In genomic region chr20:60304931-60305330, GRCh38 we compare ENCODE assay signal across 35 cellular contexts.
"Had no signal": no experiment of that assay in that cellular context is flagged by ENCODE, and none has a peak within 500 bp of the region (broad histone marks: within the 10 kb centered on the region; RNA-seq: fewer than 3 reads in every experiment).

No MANE protein-coding gene starts in this region.

- H3K4me3 Mint-ChIP-seq: activated B cell treated with CpG ODN at 0.5 μM for 24 hours; activated CD4-positive, alpha-beta memory T cell treated with anti-CD3 and anti-CD28 coated beads for 36 hours; activated CD4-positive, alpha-beta T cell treated with anti-CD3 and anti-CD28 coated beads, Interleukin-2, amount 10 ng/mL, durations not matched to agents 24 days and 14 days; activated CD8-positive, alpha-beta T cell treated with anti-CD3 and anti-CD28 coated beads for 36 hours; activated naive CD4-positive, alpha-beta T cell treated with anti-CD3 and anti-CD28 coated beads for 36 hours; activated naive CD8-positive, alpha-beta T cell treated with anti-CD3 and anti-CD28 coated beads for 36 hours; activated T-cell treated with anti-CD3 and anti-CD28 coated beads, Interleukin-2, amount 50 U/mL, for 4 hours; activated T-cell treated with anti-CD3 and anti-CD28 coated beads, Interleukin-2, amount 50 U/mL, for 72 hours; activated T-helper 1 cell treated with anti-CD3 and anti-CD28 coated beads, Interleukin-12 subunit alpha, Interleukin-12 subunit beta, Interleukin-2, Interleukin-4 antibody, amounts not matched to agents 30 ng/mL and 10 ng/mL and 1 ng/mL, durations not matched to agents 14 hours and 24 hours and 36 hours; activated T-helper 17 cell treated with anti-CD3 and anti-CD28 coated beads, Interleukin-2, amount 50 U/mL, for 72 hours; central memory CD8-positive, alpha-beta T cell; T-helper 1 cell treated with Interleukin-12 subunit alpha and Interleukin-12 subunit beta and Interleukin-4 antibody, amounts not matched to agents 30 μg/mL and 1 μg/mL, for 36 hours; T-helper 2 cell treated with Interferon-gamma antibody and Interleukin-4, amounts not matched to agents 5 μg/mL and 100 μg/mL, for 36 hours had no signal

- H3K27me3 Mint-ChIP-seq: activated B cell treated with CpG ODN at 0.5 μM for 24 hours; activated CD4-positive, alpha-beta memory T cell treated with anti-CD3 and anti-CD28 coated beads for 36 hours; activated CD4-positive, alpha-beta T cell treated with anti-CD3 and anti-CD28 coated beads, Interleukin-2, amount 10 ng/mL, durations not matched to agents 24 days and 14 days; activated CD8-positive, alpha-beta T cell treated with anti-CD3 and anti-CD28 coated beads for 36 hours; activated naive CD8-positive, alpha-beta T cell treated with anti-CD3 and anti-CD28 coated beads for 36 hours; activated T-helper 17 cell treated with anti-CD3 and anti-CD28 coated beads, Interleukin-2, amount 50 U/mL, for 72 hours; central memory CD8-positive, alpha-beta T cell had no signal

- DNase-seq: activated B cell treated with CpG ODN at 0.5 μM for 24 hours; activated CD4-positive, alpha-beta memory T cell treated with anti-CD3 and anti-CD28 coated beads for 36 hours; activated CD4-positive, alpha-beta T cell treated with anti-CD3 and anti-CD28 coated beads for 4 hours; activated CD4-positive, alpha-beta T cell treated with anti-CD3 and anti-CD28 coated beads, Interleukin-2, amount 10 ng/mL, durations not matched to agents 24 days and 14 days; activated CD4-positive, alpha-beta T cell treated with anti-CD3 and anti-CD28 coated beads, Interleukin-2, amount 50 U/mL, for 1 hour; activated CD4-positive, alpha-beta T cell treated with anti-CD3 and anti-CD28 coated beads, Interleukin-2, amount 50 U/mL, for 4 hours; activated CD4-positive, CD25-positive, alpha-beta regulatory T cell treated with anti-CD3 and anti-CD28 coated beads, Interleukin-2, amount 50 U/mL, for 72 hours; activated CD8-positive, alpha-beta memory T cell treated with anti-CD3 and anti-CD28 coated beads, Interleukin-2, amount 50 U/mL, for 4 hours; activated CD8-positive, alpha-beta T cell treated with anti-CD3 and anti-CD28 coated beads for 36 hours; activated effector memory CD4-positive, alpha-beta T cell treated with anti-CD3 and anti-CD28 coated beads, Interleukin-2, amount 50 U/mL, for 16 hours; activated gamma-delta T cell treated with Interleukin-2 at 50 U/mL for 16 hours; activated naive CD4-positive, alpha-beta T cell; activated naive CD4-positive, alpha-beta T cell treated with anti-CD3 and anti-CD28 coated beads for 36 hours; activated naive CD4-positive, alpha-beta T cell treated with anti-CD3 and anti-CD28 coated beads, Interleukin-2, amount 50 U/mL, for 16 hours; activated naive CD8-positive, alpha-beta T cell treated with anti-CD3 and anti-CD28 coated beads for 36 hours; activated T-cell treated with anti-CD3 and anti-CD28 coated beads for 4 hours; activated T-cell treated with anti-CD3 and anti-CD28 coated beads, Interleukin-2, amount 50 U/mL, for 1 hour; activated T-cell treated with anti-CD3 and anti-CD28 coated beads, Interleukin-2, amount 50 U/mL, for 4 hours; activated T-cell treated with anti-CD3 and anti-CD28 coated beads, Interleukin-2, amount 50 U/mL, for 72 hours; adrenal gland; amniotic stem cell; aorta; body of pancreas; brain microvascular endothelial cell; caudate nucleus; cerebellar nuclear complex; T-helper 1 cell; T-helper 2 cell; T-helper 9 cell had no signal

- H3K36me3 Mint-ChIP-seq: activated CD4-positive, alpha-beta memory T cell treated with anti-CD3 and anti-CD28 coated beads for 36 hours; activated naive CD4-positive, alpha-beta T cell treated with anti-CD3 and anti-CD28 coated beads, Interleukin-2, amount 50 U/mL, for 72 hours; activated naive CD8-positive, alpha-beta T cell treated with anti-CD3 and anti-CD28 coated beads for 36 hours had no signal

- H3K4me1 Mint-ChIP-seq: activated B cell treated with CpG ODN at 0.5 μM for 24 hours; activated CD4-positive, alpha-beta T cell treated with anti-CD3 and anti-CD28 coated beads, Interleukin-2, amount 10 ng/mL, durations not matched to agents 24 days and 14 days; activated naive CD8-positive, alpha-beta T cell treated with anti-CD3 and anti-CD28 coated beads for 36 hours; activated T-helper 17 cell treated with anti-CD3 and anti-CD28 coated beads, Interleukin-2, amount 50 U/mL, for 72 hours; central memory CD8-positive, alpha-beta T cell had no signal

- H3K27ac Mint-ChIP-seq: activated B cell treated with CpG ODN at 0.5 μM for 24 hours; activated CD4-positive, alpha-beta memory T cell treated with anti-CD3 and anti-CD28 coated beads for 36 hours; activated CD4-positive, alpha-beta T cell treated with anti-CD3 and anti-CD28 coated beads, Interleukin-2, amount 10 ng/mL, durations not matched to agents 24 days and 14 days; activated CD8-positive, alpha-beta T cell treated with anti-CD3 and anti-CD28 coated beads for 36 hours; activated naive CD4-positive, alpha-beta T cell treated with anti-CD3 and anti-CD28 coated beads for 36 hours; activated naive CD4-positive, alpha-beta T cell treated with anti-CD3 and anti-CD28 coated beads, Interleukin-2, amount 50 U/mL, for 72 hours; activated naive CD8-positive, alpha-beta T cell treated with anti-CD3 and anti-CD28 coated beads for 36 hours; activated T-cell treated with anti-CD3 and anti-CD28 coated beads, Interleukin-2, amount 50 U/mL, for 72 hours; activated T-helper 1 cell treated with anti-CD3 and anti-CD28 coated beads, Interleukin-12 subunit alpha, Interleukin-12 subunit beta, Interleukin-2, Interleukin-4 antibody, amounts not matched to agents 30 ng/mL and 10 ng/mL and 1 ng/mL, durations not matched to agents 14 hours and 24 hours and 36 hours; activated T-helper 17 cell treated with anti-CD3 and anti-CD28 coated beads, Interleukin-2, amount 50 U/mL, for 72 hours; T-helper 1 cell treated with Interleukin-12 subunit alpha and Interleukin-12 subunit beta and Interleukin-4 antibody, amounts not matched to agents 30 μg/mL and 1 μg/mL, for 36 hours; T-helper 2 cell treated with Interferon-gamma antibody and Interleukin-4, amounts not matched to agents 5 μg/mL and 100 μg/mL, for 36 hours had no signal

- ATAC-seq: activated CD8-positive, alpha-beta T cell treated with anti-CD3 and anti-CD28 coated beads for 36 hours; activated naive CD4-positive, alpha-beta T cell treated with anti-CD3 and anti-CD28 coated beads, Interleukin-2, amount 50 U/mL, for 72 hours; activated T-cell treated with anti-CD3 and anti-CD28 coated beads, Interleukin-2, amount 50 U/mL, for 4 hours; activated T-cell treated with anti-CD3 and anti-CD28 coated beads, Interleukin-2, amount 50 U/mL, for 72 hours; activated T-helper 17 cell treated with anti-CD3 and anti-CD28 coated beads, Interleukin-2, amount 50 U/mL, for 72 hours; body of pancreas had no signal

- H3K9me3 Mint-ChIP-seq: activated B cell treated with CpG ODN at 0.5 μM for 24 hours; activated CD4-positive, alpha-beta memory T cell treated with anti-CD3 and anti-CD28 coated beads for 36 hours; activated CD4-positive, alpha-beta T cell treated with anti-CD3 and anti-CD28 coated beads, Interleukin-2, amount 10 ng/mL, durations not matched to agents 24 days and 14 days; activated CD8-positive, alpha-beta T cell treated with anti-CD3 and anti-CD28 coated beads for 36 hours; activated naive CD4-positive, alpha-beta T cell treated with anti-CD3 and anti-CD28 coated beads for 36 hours; activated naive CD4-positive, alpha-beta T cell treated with anti-CD3 and anti-CD28 coated beads, Interleukin-2, amount 50 U/mL, for 72 hours; activated naive CD8-positive, alpha-beta T cell treated with anti-CD3 and anti-CD28 coated beads for 36 hours; activated T-cell treated with anti-CD3 and anti-CD28 coated beads, Interleukin-2, amount 50 U/mL, for 4 hours; activated T-cell treated with anti-CD3 and anti-CD28 coated beads, Interleukin-2, amount 50 U/mL, for 72 hours; activated T-helper 1 cell treated with anti-CD3 and anti-CD28 coated beads, Interleukin-12 subunit alpha, Interleukin-12 subunit beta, Interleukin-2, Interleukin-4 antibody, amounts not matched to agents 30 ng/mL and 10 ng/mL and 1 ng/mL, durations not matched to agents 14 hours and 24 hours and 36 hours; activated T-helper 17 cell treated with anti-CD3 and anti-CD28 coated beads, Interleukin-2, amount 50 U/mL, for 72 hours; central memory CD8-positive, alpha-beta T cell; T-helper 1 cell treated with Interleukin-12 subunit alpha and Interleukin-12 subunit beta and Interleukin-4 antibody, amounts not matched to agents 30 μg/mL and 1 μg/mL, for 36 hours; T-helper 2 cell treated with Interferon-gamma antibody and Interleukin-4, amounts not matched to agents 5 μg/mL and 100 μg/mL, for 36 hours had no signal
